Comparison of ENCODE assay signal across 15 cellular contexts in genomic region chr7:18289801-18290200, GRCh38.
DNase-seq lines count a peak whose midpoint lies in the region; ATAC-seq and TF ChIP-seq lines count a peak whose summit lies in the region.
"Had no signal": no experiment of that assay in that cellular context is flagged by ENCODE, and none has a peak within 500 bp of the region (broad histone marks: within the 10 kb centered on the region; RNA-seq: fewer than 3 reads in every experiment).

No MANE protein-coding gene starts in this region.

- H3K36me3 ChIP-seq in gastroesophageal sphincter: no peaks in the 10 kb centered on the region

- no peak for TF ChIP-seq CTCF in gastroesophageal sphincter (IDR thresholded peaks at IDR 0.05)

- no peak for TF ChIP-seq POLR2A in gastroesophageal sphincter (IDR thresholded peaks at IDR 0.05)

- H3K27ac ChIP-seq in gastroesophageal sphincter: peak overlapping the region in 3 of 4 donors; percentile 1 to 5 (median 1)
- H3K27ac ChIP-seq: VCaP had no signal

- TF ChIP-seq EP300 in gastroesophageal sphincter (IDR thresholded peaks at IDR 0.05): no peak

- H3K4me3 ChIP-seq in GM08714 (ENCODE audit: low read length) (peak overlapping the region; percentile 46), gastroesophageal sphincter (no peak overlapping the region)
- peak overlapping the region; percentile 43 for H3K4me3 ChIP-seq in Jurkat, Clone E6-1 (ENCODE audit: low read length)

- ATAC-seq in GM21360 (IDR thresholded peaks at IDR 0.05; ENCODE audit: unreplicated experiment): peak; percentile 18
- no peak for ATAC-seq in gastroesophageal sphincter

- no peaks in the 10 kb centered on the region for H3K9me3 ChIP-seq in gastroesophageal sphincter

- 0 to 18% methylated on average over 3 to 4 of the region's 4 CpGs for WGBS in gastroesophageal sphincter (ENCODE audit: low coverage in 1 of 2), 2 donors

- H3K27me3 ChIP-seq in gastroesophageal sphincter: no peaks in the 10 kb centered on the region

- peaks cover 2 to 59% (median 22%) of the 10 kb centered on the region in 3 donors for H3K4me1 ChIP-seq in gastroesophageal sphincter

- DNase-seq in Jurkat, Clone E6-1 (ENCODE audit: low read depth, low spot score): no peak
- DNase-seq in SW480 (ENCODE audit: low spot score): no peak
- DNase-seq in stimulated activated CD8-positive, alpha-beta memory T cell treated with anti-CD3 and anti-CD28 coated beads, Interleukin-4, amount 100 ng/mL, for 48 hours: no peak
- DNase-seq in cerebellar nuclear complex (lab: John Stamatoyannopoulos, UW): no peak
- DNase-seq in DMS53 treated with DMSO at 0.1 percent for 48 hours (lab: John Stamatoyannopoulos, UW; ENCODE audit: unreplicated experiment): no peak
- DNase-seq: CD8-positive, alpha-beta T cell; head of caudate nucleus; IMR-90; NCI-H2227 treated with DMSO at 0.1 percent for 48 hours; occipital lobe; stimulated activated naive CD4-positive, alpha-beta T cell treated with Interleukin-2 at 50 U/mL for 16 hours had no signal

Comparison
In these comparisons a context has a peak if more than half of its experiments do, and no peak if none do; other contexts are left out.
1. H3K4me3 ChIP-seq: peak in GM08714 (single experiment) and Jurkat, Clone E6-1 (single experiment); none in gastroesophageal sphincter (0 of 2).